Comparison of ENCODE assay signal across 32 cellular contexts in the genomic region with DNA sequence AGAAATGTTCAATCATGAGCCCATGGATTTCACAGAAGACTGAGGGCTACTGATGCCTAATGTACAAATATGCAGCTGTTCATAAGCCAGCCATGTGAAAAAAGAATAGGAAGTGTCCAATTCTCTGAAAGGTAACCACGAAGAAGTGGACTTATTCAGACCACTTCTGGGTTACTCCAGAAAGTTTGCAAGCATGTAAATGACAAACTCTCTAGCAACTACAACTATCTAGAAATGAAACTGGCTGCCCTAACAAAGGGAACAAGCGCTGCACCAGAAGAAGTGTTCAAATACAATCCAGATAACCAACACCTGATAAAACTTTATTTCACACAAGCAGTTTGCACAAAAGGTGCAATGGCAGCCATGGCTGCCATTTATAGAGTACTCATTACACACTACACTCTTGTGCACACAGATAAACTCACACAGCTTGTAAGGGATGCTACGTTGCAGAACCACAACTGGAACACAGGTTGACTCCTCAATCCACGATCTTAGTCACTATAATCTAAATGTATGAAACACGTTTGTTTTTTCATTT.
"Had no signal": no experiment of that assay in that cellular context is flagged by ENCODE, and none has a peak within 500 bp of the region (broad histone marks: within the 10 kb centered on the region; RNA-seq: fewer than 3 reads in every experiment).

No MANE protein-coding gene starts in this region.

- H3K27ac ChIP-seq: brain microvascular endothelial cell, coronary artery, WERI-Rb-1 had no signal

- H3K27ac Mint-ChIP-seq: activated B cell treated with CpG ODN at 0.5 μM for 24 hours; activated CD4-positive, alpha-beta memory T cell treated with anti-CD3 and anti-CD28 coated beads, Interleukin-2, amount 10 ng/mL, durations not matched to agents 7 days and 5 days; activated CD4-positive, alpha-beta T cell treated with anti-CD3 and anti-CD28 coated beads, Interleukin-2, amount 10 ng/mL, durations not matched to agents 7 days and 5 days; activated naive CD8-positive, alpha-beta T cell; activated T-helper 17 cell treated with anti-CD3 and anti-CD28 coated beads, Interleukin-2, amount 50 U/mL, for 72 hours; dendritic cell treated with granulocyte-macrophage colony-stimulating factor and Interleukin-4, amounts not matched to agents 40 ng/mL and 50 ng/mL, for 4 days; endodermal cell; T-helper 2 cell treated with Interferon-gamma antibody and Interleukin-4, amounts not matched to agents 5 μg/mL and 100 μg/mL, for 36 hours had no signal

- ATAC-seq: activated CD4-positive, CD25-positive, alpha-beta regulatory T cell treated with anti-CD3 and anti-CD28 coated beads, Interleukin-2, amount 50 U/mL, for 24 hours; activated T-cell treated with anti-CD3 and anti-CD28 coated beads, Interleukin-2, amount 50 U/mL, for 4 hours; activated T-helper 17 cell treated with anti-CD3 and anti-CD28 coated beads, Interleukin-2, amount 50 U/mL, for 72 hours; esophagus mucosa had no signal

- H3K36me3 ChIP-seq: brain microvascular endothelial cell, WERI-Rb-1 had no signal

- H3K4me3 Mint-ChIP-seq: activated B cell treated with CpG ODN at 0.5 μM for 24 hours; activated CD4-positive, alpha-beta memory T cell treated with anti-CD3 and anti-CD28 coated beads, Interleukin-2, amount 10 ng/mL, durations not matched to agents 7 days and 5 days; activated CD4-positive, alpha-beta T cell treated with anti-CD3 and anti-CD28 coated beads, Interleukin-2, amount 10 ng/mL, durations not matched to agents 7 days and 5 days; activated naive CD8-positive, alpha-beta T cell; activated T-cell treated with anti-CD3 and anti-CD28 coated beads, Interleukin-2, amount 50 U/mL, for 4 hours; activated T-helper 17 cell treated with anti-CD3 and anti-CD28 coated beads, Interleukin-2, amount 50 U/mL, for 72 hours; central memory CD8-positive, alpha-beta T cell; dendritic cell treated with granulocyte-macrophage colony-stimulating factor and Interleukin-4, amounts not matched to agents 40 ng/mL and 50 ng/mL, for 4 days; endodermal cell; T-helper 2 cell treated with Interferon-gamma antibody and Interleukin-4, amounts not matched to agents 5 μg/mL and 100 μg/mL, for 36 hours had no signal

- H3K27me3 Mint-ChIP-seq: activated naive CD8-positive, alpha-beta T cell; dendritic cell treated with granulocyte-macrophage colony-stimulating factor and Interleukin-4, amounts not matched to agents 40 ng/mL and 50 ng/mL, for 4 days had no signal

- H3K9me3 Mint-ChIP-seq: activated B cell treated with CpG ODN at 0.5 μM for 24 hours; activated CD4-positive, alpha-beta memory T cell treated with anti-CD3 and anti-CD28 coated beads, Interleukin-2, amount 10 ng/mL, durations not matched to agents 7 days and 5 days; activated CD4-positive, alpha-beta T cell treated with anti-CD3 and anti-CD28 coated beads, Interleukin-2, amount 10 ng/mL, durations not matched to agents 7 days and 5 days; activated T-cell treated with anti-CD3 and anti-CD28 coated beads, Interleukin-2, amount 50 U/mL, for 4 hours; activated T-helper 17 cell treated with anti-CD3 and anti-CD28 coated beads, Interleukin-2, amount 50 U/mL, for 72 hours; central memory CD8-positive, alpha-beta T cell; dendritic cell treated with granulocyte-macrophage colony-stimulating factor and Interleukin-4, amounts not matched to agents 40 ng/mL and 50 ng/mL, for 4 days; endodermal cell; T-helper 2 cell treated with Interferon-gamma antibody and Interleukin-4, amounts not matched to agents 5 μg/mL and 100 μg/mL, for 36 hours had no signal

- H3K27me3 ChIP-seq: brain microvascular endothelial cell, dorsolateral prefrontal cortex had no signal

- DNase-seq: activated B cell treated with CpG ODN at 0.5 μM for 24 hours; activated CD4-positive, alpha-beta memory T cell treated with anti-CD3 and anti-CD28 coated beads, Interleukin-2, amount 10 ng/mL, durations not matched to agents 7 days and 5 days; activated CD4-positive, alpha-beta T cell treated with anti-CD3 and anti-CD28 coated beads, Interleukin-2, amount 10 ng/mL, durations not matched to agents 7 days and 5 days; activated CD4-positive, alpha-beta T cell treated with anti-CD3 and anti-CD28 coated beads, Interleukin-2, amount 50 U/mL, for 4 hours; activated CD8-positive, alpha-beta memory T cell treated with anti-CD3 and anti-CD28 coated beads for 24 hours; activated effector memory CD4-positive, alpha-beta T cell treated with Interleukin-2 at 50 U/mL for 16 hours; activated gamma-delta T cell treated with Interleukin-2 at 50 U/mL for 16 hours; activated naive CD4-positive, alpha-beta T cell treated with anti-CD3 and anti-CD28 coated beads, Interleukin-2, amount 50 U/mL, for 16 hours; activated naive CD4-positive, alpha-beta T cell treated with Interleukin-2 at 50 U/mL for 16 hours; activated T-cell treated with anti-CD3 and anti-CD28 coated beads, Interleukin-2, amount 50 U/mL, for 4 hours; amniotic stem cell; anterior cingulate cortex; brain microvascular endothelial cell; dorsolateral prefrontal cortex; effector memory CD4-positive, alpha-beta T cell; endodermal cell; foreskin fibroblast; head of caudate nucleus; hippocampal formation; T1000; WERI-Rb-1 had no signal

- FAIRE-seq: astrocyte, bronchial epithelial cell, frontal cortex had no signal

- H3K4me3 ChIP-seq: coronary artery, dorsolateral prefrontal cortex had no signal

- H3K4me1 Mint-ChIP-seq: activated CD4-positive, alpha-beta memory T cell treated with anti-CD3 and anti-CD28 coated beads, Interleukin-2, amount 10 ng/mL, durations not matched to agents 7 days and 5 days; activated CD4-positive, alpha-beta T cell treated with anti-CD3 and anti-CD28 coated beads, Interleukin-2, amount 10 ng/mL, durations not matched to agents 7 days and 5 days; activated T-helper 17 cell treated with anti-CD3 and anti-CD28 coated beads, Interleukin-2, amount 50 U/mL, for 72 hours had no signal
